Comparison of ENCODE assay signal across 8 cellular contexts in genomic region chr21:16535100-16535418, GRCh38.
DNase-seq lines count a peak whose midpoint lies in the region; ATAC-seq and TF ChIP-seq lines count a peak whose summit lies in the region.
"Had no signal": no experiment of that assay in that cellular context is flagged by ENCODE, and none has a peak within 500 bp of the region (broad histone marks: within the 10 kb centered on the region; RNA-seq: fewer than 3 reads in every experiment).

No MANE protein-coding gene starts in this region.

- no peak overlapping the region for H3K4me3 Mint-ChIP-seq in CD4-positive, alpha-beta memory T cell
- H3K4me3 Mint-ChIP-seq: activated CD4-positive, alpha-beta memory T cell treated with anti-CD3 and anti-CD28 coated beads, Interleukin-2, amount 10 ng/mL, durations not matched to agents 7 days and 5 days had no signal

- H3K27ac ChIP-seq in urinary bladder (ENCODE audit: low read depth) = no peak overlapping the region
- H3K27ac ChIP-seq in CD4-positive, alpha-beta memory T cell (ENCODE audit: low read depth, low read length) = no peak overlapping the region

- H3K27me3 ChIP-seq in CD4-positive, alpha-beta memory T cell (ENCODE audit: insufficient read depth, low read length) = no peaks in the 10 kb centered on the region

- H3K4me3 ChIP-seq in lower leg skin (ENCODE audit: low read depth, poor library complexity, severe bottlenecking) = no peak overlapping the region
- H3K4me3 ChIP-seq in urinary bladder (ENCODE audit: low read depth, low read length) = peak overlapping the region; percentile 22
- no peak overlapping the region for H3K4me3 ChIP-seq in CD4-positive, alpha-beta memory T cell (ENCODE audit: low read length in 2 of 2)

- H3K9me3 ChIP-seq in CD4-positive, alpha-beta memory T cell (ENCODE audit: control insufficient read depth in 1 of 2, low read length in 2 of 2) = no peaks in the 10 kb centered on the region

- no peaks in the 10 kb centered on the region for H3K4me1 ChIP-seq in urinary bladder (ENCODE audit: insufficient read depth)
- H3K4me1 ChIP-seq in CD4-positive, alpha-beta memory T cell (ENCODE audit: insufficient read depth, low read length) = no peaks in the 10 kb centered on the region

- no peaks in the 10 kb centered on the region for H3K36me3 Mint-ChIP-seq in CD4-positive, alpha-beta memory T cell

- intact Hi-C loops in lower leg skin (cut with DNase I; ENCODE audit: low total_unique reads) = no loop called here
- intact Hi-C loops in CD4-positive, alpha-beta memory T cell (cut with micrococcal nuclease) = no loop called here

- no peaks in the 10 kb centered on the region for H3K27me3 Mint-ChIP-seq in CD4-positive, alpha-beta memory T cell
- H3K27me3 Mint-ChIP-seq: activated CD4-positive, alpha-beta memory T cell treated with anti-CD3 and anti-CD28 coated beads, Interleukin-2, amount 10 ng/mL, durations not matched to agents 7 days and 5 days had no signal

- CTCF ChIA-PET in CD4-positive, alpha-beta memory T cell (lab: Charles Lee; ENCODE audit: partially characterized antibody) = no interaction called here

- peak; percentile 60 for DNase-seq in NCI-H2029 (lab: John Stamatoyannopoulos, UW)
- DNase-seq in cerebellar nuclear complex (lab: John Stamatoyannopoulos, UW) = peak; percentile 93 to 94
- peak; percentile 87 to 93 for DNase-seq in lower leg skin (ENCODE audit: low spot score in 2 of 2)
- DNase-seq in COLO829 (ENCODE audit: low spot score) = no peak
- no peak for DNase-seq in CD4-positive, alpha-beta memory T cell
- DNase-seq: activated CD4-positive, alpha-beta memory T cell treated with anti-CD3 and anti-CD28 coated beads, Interleukin-2, amount 10 ng/mL, durations not matched to agents 7 days and 5 days had no signal

- TF ChIP-seq CTCF in lower leg skin (IDR thresholded peaks at IDR 0.05) = no peak

- POLR2A ChIA-PET in CD4-positive, alpha-beta memory T cell (lab: Charles Lee; ENCODE audit: partially characterized antibody) = no interaction called here

- no peaks in the 10 kb centered on the region for H3K36me3 ChIP-seq in urinary bladder (ENCODE audit: insufficient read depth)
- no peaks in the 10 kb centered on the region for H3K36me3 ChIP-seq in CD4-positive, alpha-beta memory T cell (ENCODE audit: insufficient read depth, low read length)

- H3K9me3 Mint-ChIP-seq in CD4-positive, alpha-beta memory T cell = peaks cover 0 to 20% (median 5%) of the 10 kb centered on the region in 8 donors

- TF ChIP-seq POLR2A in lower leg skin (IDR thresholded peaks at IDR 0.05) = no peak

- no peak overlapping the region for H3K27ac Mint-ChIP-seq in CD4-positive, alpha-beta memory T cell
- H3K27ac Mint-ChIP-seq: activated CD4-positive, alpha-beta memory T cell treated with anti-CD3 and anti-CD28 coated beads, Interleukin-2, amount 10 ng/mL, durations not matched to agents 7 days and 5 days had no signal

- H3K4me1 Mint-ChIP-seq in CD4-positive, alpha-beta memory T cell = no peaks in the 10 kb centered on the region
- H3K4me1 Mint-ChIP-seq: activated CD4-positive, alpha-beta memory T cell treated with anti-CD3 and anti-CD28 coated beads, Interleukin-2, amount 10 ng/mL, durations not matched to agents 7 days and 5 days had no signal

- ATAC-seq in HG03457 (IDR thresholded peaks at IDR 0.05; ENCODE audit: unreplicated experiment) = no peak

- 17 to 21% methylated on average over 6 of the region's 6 CpGs for WGBS in lower leg skin, 2 donors
- 31% methylated on average over 6 of the region's 6 CpGs for WGBS in urinary bladder

Comparison
In these comparisons a context has a peak if more than half of its experiments do, and no peak if none do; other contexts are left out.
1. DNase-seq: peak in NCI-H2029 (single experiment), cerebellar nuclear complex (2 of 2) and lower leg skin (2 of 2); none in COLO829 (single experiment) and CD4-positive, alpha-beta memory T cell (0 of 5).